In the genomic region with DNA sequence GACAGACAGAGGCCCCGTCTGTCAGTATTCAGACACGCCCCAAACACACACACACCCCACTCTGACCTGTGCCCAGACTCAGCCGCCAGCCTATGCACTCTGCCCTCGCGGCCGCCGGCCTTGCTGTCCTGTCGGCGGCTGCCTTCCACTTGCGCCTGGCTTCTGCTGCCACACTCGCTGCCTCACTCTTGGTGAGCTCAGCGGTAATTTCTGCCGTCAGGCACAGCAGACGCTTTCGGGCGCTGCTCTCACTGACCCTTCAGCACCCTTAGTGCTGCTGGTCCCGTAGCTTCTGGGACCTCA, we compare ENCODE assay signal across 1 cellular context.
A peak's percentile ranks its signal among the peaks of the same experiment; 100 is the strongest.
TF ChIP-seq lines count a peak whose summit lies in the region.

No MANE protein-coding gene starts in this region.

TF ChIP-seq in K562, 482 proteins besides CTCF, POLR2A, EP300 and RAD21:
- TF ChIP-seq, protein P1, sequence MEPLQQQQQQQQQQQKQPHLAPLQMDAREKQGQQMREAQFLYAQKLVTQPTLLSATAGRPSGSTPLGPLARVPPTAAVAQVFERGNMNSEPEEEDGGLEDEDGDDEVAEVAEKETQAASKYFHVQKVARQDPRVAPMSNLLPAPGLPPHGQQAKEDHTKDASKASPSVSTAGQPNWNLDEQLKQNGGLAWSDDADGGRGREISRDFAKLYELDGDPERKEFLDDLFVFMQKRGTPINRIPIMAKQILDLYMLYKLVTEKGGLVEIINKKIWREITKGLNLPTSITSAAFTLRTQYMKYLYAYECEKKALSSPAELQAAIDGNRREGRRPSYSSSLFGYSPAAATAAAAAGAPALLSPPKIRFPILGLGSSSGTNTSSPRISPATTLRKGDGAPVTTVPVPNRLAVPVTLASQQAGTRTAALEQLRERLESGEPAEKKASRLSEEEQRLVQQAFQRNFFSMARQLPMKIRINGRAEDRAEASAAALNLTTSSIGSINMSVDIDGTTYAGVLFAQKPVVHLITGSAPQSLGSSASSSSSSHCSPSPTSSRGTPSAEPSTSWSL (CRISPR knock-in tag; IDR thresholded peaks at IDR 0.05; ENCODE audit: borderline replicate concordance): no peak
- TF ChIP-seq ZFPM2 (CRISPR knock-in tag; IDR thresholded peaks at IDR 0.05) (no peak), POLR2G (IDR thresholded peaks at IDR 0.05; ENCODE audit: low read depth, low read length) (peak; percentile 50; the same call in 1 of the 2 replicates), MYBL2 (IDR thresholded peaks at IDR 0.05; ENCODE audit: low read depth) (no peak), MYBL2 (CRISPR knock-in tag; IDR thresholded peaks at IDR 0.05; ENCODE audit: borderline replicate concordance) (no peak), NFYB (IDR thresholded peaks at IDR 0.05; ENCODE audit: extremely low read depth, insufficient read length) (no peak), ZNF253 (CRISPR knock-in tag; conservative IDR thresholded peaks at IDR 0.05) (no peak), STAT5B (CRISPR knock-in tag; IDR thresholded peaks at IDR 0.05) (no peak), ZNF57 (CRISPR knock-in tag; IDR thresholded peaks at IDR 0.05) (no peak), EWSR1 (IDR thresholded peaks at IDR 0.05; ENCODE audit: borderline replicate concordance, low read depth, partially characterized antibody) (no peak)
- TF ChIP-seq, protein P2, sequence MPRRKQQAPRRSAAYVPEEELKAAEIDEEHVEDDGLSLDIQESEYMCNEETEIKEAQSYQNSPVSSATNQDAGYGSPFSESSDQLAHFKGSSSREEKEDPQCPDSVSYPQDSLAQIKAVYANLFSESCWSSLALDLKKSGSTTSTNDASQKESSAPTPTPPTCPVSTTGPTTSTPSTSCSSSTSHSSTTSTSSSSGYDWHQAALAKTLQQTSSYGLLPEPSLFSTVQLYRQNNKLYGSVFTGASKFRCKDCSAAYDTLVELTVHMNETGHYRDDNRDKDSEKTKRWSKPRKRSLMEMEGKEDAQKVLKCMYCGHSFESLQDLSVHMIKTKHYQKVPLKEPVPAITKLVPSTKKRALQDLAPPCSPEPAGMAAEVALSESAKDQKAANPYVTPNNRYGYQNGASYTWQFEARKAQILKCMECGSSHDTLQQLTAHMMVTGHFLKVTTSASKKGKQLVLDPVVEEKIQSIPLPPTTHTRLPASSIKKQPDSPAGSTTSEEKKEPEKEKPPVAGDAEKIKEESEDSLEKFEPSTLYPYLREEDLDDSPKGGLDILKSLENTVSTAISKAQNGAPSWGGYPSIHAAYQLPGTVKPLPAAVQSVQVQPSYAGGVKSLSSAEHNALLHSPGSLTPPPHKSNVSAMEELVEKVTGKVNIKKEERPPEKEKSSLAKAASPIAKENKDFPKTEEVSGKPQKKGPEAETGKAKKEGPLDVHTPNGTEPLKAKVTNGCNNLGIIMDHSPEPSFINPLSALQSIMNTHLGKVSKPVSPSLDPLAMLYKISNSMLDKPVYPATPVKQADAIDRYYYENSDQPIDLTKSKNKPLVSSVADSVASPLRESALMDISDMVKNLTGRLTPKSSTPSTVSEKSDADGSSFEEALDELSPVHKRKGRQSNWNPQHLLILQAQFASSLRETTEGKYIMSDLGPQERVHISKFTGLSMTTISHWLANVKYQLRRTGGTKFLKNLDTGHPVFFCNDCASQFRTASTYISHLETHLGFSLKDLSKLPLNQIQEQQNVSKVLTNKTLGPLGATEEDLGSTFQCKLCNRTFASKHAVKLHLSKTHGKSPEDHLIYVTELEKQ (CRISPR knock-in tag; IDR thresholded peaks at IDR 0.05): no peak
- TF ChIP-seq, protein P3, sequence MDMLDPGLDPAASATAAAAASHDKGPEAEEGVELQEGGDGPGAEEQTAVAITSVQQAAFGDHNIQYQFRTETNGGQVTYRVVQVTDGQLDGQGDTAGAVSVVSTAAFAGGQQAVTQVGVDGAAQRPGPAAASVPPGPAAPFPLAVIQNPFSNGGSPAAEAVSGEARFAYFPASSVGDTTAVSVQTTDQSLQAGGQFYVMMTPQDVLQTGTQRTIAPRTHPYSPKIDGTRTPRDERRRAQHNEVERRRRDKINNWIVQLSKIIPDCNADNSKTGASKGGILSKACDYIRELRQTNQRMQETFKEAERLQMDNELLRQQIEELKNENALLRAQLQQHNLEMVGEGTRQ (CRISPR knock-in tag; IDR thresholded peaks at IDR 0.05): no peak
- TF ChIP-seq, protein P4, sequence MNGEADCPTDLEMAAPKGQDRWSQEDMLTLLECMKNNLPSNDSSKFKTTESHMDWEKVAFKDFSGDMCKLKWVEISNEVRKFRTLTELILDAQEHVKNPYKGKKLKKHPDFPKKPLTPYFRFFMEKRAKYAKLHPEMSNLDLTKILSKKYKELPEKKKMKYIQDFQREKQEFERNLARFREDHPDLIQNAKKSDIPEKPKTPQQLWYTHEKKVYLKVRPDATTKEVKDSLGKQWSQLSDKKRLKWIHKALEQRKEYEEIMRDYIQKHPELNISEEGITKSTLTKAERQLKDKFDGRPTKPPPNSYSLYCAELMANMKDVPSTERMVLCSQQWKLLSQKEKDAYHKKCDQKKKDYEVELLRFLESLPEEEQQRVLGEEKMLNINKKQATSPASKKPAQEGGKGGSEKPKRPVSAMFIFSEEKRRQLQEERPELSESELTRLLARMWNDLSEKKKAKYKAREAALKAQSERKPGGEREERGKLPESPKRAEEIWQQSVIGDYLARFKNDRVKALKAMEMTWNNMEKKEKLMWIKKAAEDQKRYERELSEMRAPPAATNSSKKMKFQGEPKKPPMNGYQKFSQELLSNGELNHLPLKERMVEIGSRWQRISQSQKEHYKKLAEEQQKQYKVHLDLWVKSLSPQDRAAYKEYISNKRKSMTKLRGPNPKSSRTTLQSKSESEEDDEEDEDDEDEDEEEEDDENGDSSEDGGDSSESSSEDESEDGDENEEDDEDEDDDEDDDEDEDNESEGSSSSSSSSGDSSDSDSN (IDR thresholded peaks at IDR 0.05; ENCODE audit: borderline replicate concordance in 1 of 2, low read depth in 2 of 2, low read length in 2 of 2): no peak
- TF ChIP-seq, protein P5, sequence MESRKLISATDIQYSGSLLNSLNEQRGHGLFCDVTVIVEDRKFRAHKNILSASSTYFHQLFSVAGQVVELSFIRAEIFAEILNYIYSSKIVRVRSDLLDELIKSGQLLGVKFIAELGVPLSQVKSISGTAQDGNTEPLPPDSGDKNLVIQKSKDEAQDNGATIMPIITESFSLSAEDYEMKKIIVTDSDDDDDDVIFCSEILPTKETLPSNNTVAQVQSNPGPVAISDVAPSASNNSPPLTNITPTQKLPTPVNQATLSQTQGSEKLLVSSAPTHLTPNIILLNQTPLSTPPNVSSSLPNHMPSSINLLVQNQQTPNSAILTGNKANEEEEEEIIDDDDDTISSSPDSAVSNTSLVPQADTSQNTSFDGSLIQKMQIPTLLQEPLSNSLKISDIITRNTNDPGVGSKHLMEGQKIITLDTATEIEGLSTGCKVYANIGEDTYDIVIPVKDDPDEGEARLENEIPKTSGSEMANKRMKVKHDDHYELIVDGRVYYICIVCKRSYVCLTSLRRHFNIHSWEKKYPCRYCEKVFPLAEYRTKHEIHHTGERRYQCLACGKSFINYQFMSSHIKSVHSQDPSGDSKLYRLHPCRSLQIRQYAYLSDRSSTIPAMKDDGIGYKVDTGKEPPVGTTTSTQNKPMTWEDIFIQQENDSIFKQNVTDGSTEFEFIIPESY (CRISPR knock-in tag; IDR thresholded peaks at IDR 0.05): peak; percentile 18; the same call in 1 of the 2 replicates
